Comparison of ENCODE assay signal across 19 cellular contexts in the genomic region with DNA sequence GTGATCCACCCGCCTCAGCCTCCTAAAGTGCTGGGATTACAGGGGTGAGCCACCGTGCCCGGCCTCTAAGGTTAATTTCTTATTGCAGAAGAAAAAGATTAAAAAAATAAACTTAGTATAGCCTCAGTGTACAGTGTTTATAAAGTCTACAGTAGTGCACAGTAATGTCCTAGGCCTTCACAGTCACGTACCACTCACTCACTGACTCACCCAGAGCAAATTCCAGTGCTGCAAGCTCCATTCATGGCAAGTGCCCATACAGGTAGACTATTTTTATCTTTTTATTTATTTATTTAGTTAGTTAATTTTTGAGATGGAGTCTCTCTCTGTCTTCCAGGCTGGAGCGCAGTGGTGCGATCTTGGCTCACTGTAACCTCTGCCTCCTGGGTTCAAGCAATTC. TPM values are rescaled to one million over a fixed set of nuclear protein-coding genes. Genes with fewer than 3 reads are reported as not detected.
A peak's percentile ranks its signal among the peaks of the same experiment; 100 is the strongest.
DNase-seq lines count a peak whose midpoint lies in the region; ATAC-seq and TF ChIP-seq lines count a peak whose summit lies in the region.
"Had no signal": no experiment of that assay in that cellular context is flagged by ENCODE, and none has a peak within 500 bp of the region (broad histone marks: within the 10 kb centered on the region; RNA-seq: fewer than 3 reads in every experiment).

No MANE protein-coding gene starts in this region.

- no peak overlapping the region for H2BK12ac ChIP-seq in trophoblast cell (ENCODE audit: low read length)

- H3K4me2 ChIP-seq in trophoblast cell (ENCODE audit: low read length) = no peak overlapping the region
- H3K4me2 ChIP-seq: BLaER1 had no signal

- no peak for TF ChIP-seq POLR2A in adrenal gland (IDR thresholded peaks at IDR 0.05)
- no peak for TF ChIP-seq POLR2A in body of pancreas (IDR thresholded peaks at IDR 0.05)

- H3K4me3 ChIP-seq in epithelial cell of esophagus (ENCODE audit: low read length) (no peak overlapping the region), trophoblast cell (ENCODE audit: low read depth, low read length) (no peak overlapping the region), adrenal gland (no peak overlapping the region), body of pancreas (no peak overlapping the region)
- H3K4me3 ChIP-seq: BLaER1, heart left ventricle, transverse colon had no signal

- H3K14ac ChIP-seq in trophoblast cell (ENCODE audit: low read length) = no peak overlapping the region

- intact Hi-C loops in adrenal gland (cut with DNase I) = loop anchor here (5.0 to 10.0 kb wide), 3 partner anchors 167 to 300 kb away; partner anchors contain the start of genes HTD2 (in 1 of the 2) and RPP14 (in 1 of the 2)
- intact Hi-C loops in body of pancreas (cut with DNase I) = loop anchor here (5.0 kb wide), 1 partner anchor 292 kb away; no protein-coding TSS in a partner anchor

- peaks cover 16% of the 10 kb centered on the region for H3K79me2 ChIP-seq in trophoblast cell (ENCODE audit: control insufficient read depth, insufficient read depth, low read length, poor library complexity)

- H4K91ac ChIP-seq in trophoblast cell (ENCODE audit: low read depth, low read length) = no peak overlapping the region

- H2AK5ac ChIP-seq in trophoblast cell (ENCODE audit: low read length) = no peak overlapping the region

- H3K4ac ChIP-seq in trophoblast cell (ENCODE audit: low read depth, low read length) = no peak overlapping the region

- ATAC-seq in GM19328 (IDR thresholded peaks at IDR 0.05; ENCODE audit: unreplicated experiment) (no peak), body of pancreas (no peak), HG03175 (IDR thresholded peaks at IDR 0.05; ENCODE audit: unreplicated experiment) (no peak)
- ATAC-seq: activated CD4-positive, CD25-positive, alpha-beta regulatory T cell treated with anti-CD3 and anti-CD28 coated beads, Interleukin-2, amount 50 U/mL, for 24 hours; heart left ventricle; natural killer cell treated with Interleukin-12 subunit alpha and Interleukin-12 subunit beta and Interleukin-15 and Interleukin-18, amount 100 ng/mL, for 72 hours had no signal

- no peak overlapping the region for H4K8ac ChIP-seq in trophoblast cell (ENCODE audit: low read depth, low read length)

- no CpG with 5 or more reads among the region's 6 CpGs for WGBS in trophoblast cell (ENCODE audit: extremely low coverage, insufficient coverage, insufficient read length)
- WGBS in adrenal gland, 4 donors = 88 to 92% (median 91%) methylated on average over 6 of the region's 6 CpGs
- WGBS in body of pancreas, 2 donors = 95 to 96% methylated on average over 6 of the region's 6 CpGs

- no peak overlapping the region for H3K23ac ChIP-seq in trophoblast cell (ENCODE audit: low read length)

- peaks cover 8 to 16% of the 10 kb centered on the region in 2 experiments for H3K4me1 ChIP-seq in trophoblast cell (ENCODE audit: control insufficient read depth in 1 of 2, insufficient read depth in 2 of 2, low read length in 2 of 2)
- peaks cover 10 to 13% of the 10 kb centered on the region in 2 donors for H3K4me1 ChIP-seq in adrenal gland (replicated peaks in 1 of 2)
- H3K4me1 ChIP-seq in body of pancreas = peaks cover under 1% of the 10 kb centered on the region

- peaks cover 17% of the 10 kb centered on the region for H3K79me1 ChIP-seq in trophoblast cell (ENCODE audit: low read length)

- no peak overlapping the region for H3K18ac ChIP-seq in trophoblast cell (ENCODE audit: low read length)

- H3K27ac ChIP-seq in trophoblast cell (ENCODE audit: low read depth, low read length) (no peak overlapping the region), adrenal gland (no peak overlapping the region), body of pancreas (no peak overlapping the region)
- H3K27ac ChIP-seq: BLaER1 had no signal

- H3K36me3 ChIP-seq in trophoblast cell (ENCODE audit: control insufficient read depth in 1 of 2, insufficient read depth in 2 of 2, low read length in 2 of 2) (no peaks in the 10 kb centered on the region), adrenal gland (replicated peaks in 1 of 2) (no peaks in the 10 kb centered on the region), body of pancreas (replicated peaks in 1 of 2; ENCODE audit: insufficient read depth in 1 of 2, low read depth in 2 of 2) (no peaks in the 10 kb centered on the region)
- H3K36me3 ChIP-seq: BLaER1, heart left ventricle, transverse colon had no signal

- TF ChIP-seq CTCF in epithelial cell of esophagus (IDR thresholded peaks at IDR 0.05; ENCODE audit: insufficient read depth, low read depth, low read length, missing control alignments) = no peak
- TF ChIP-seq CTCF in adrenal gland (IDR thresholded peaks at IDR 0.05) = no peak
- no peak for TF ChIP-seq CTCF in body of pancreas (IDR thresholded peaks at IDR 0.05)

- no peak overlapping the region for H4K12ac ChIP-seq in trophoblast cell (ENCODE audit: low read depth, low read length)

- no peak overlapping the region for H2BK120ac ChIP-seq in trophoblast cell (ENCODE audit: insufficient read depth, low read length, poor library complexity)

- DNase-seq in ELR (ENCODE audit: low read depth) (peak; percentile 86), RKO (ENCODE audit: low spot score) (peak; percentile 75), epithelial cell of esophagus (ENCODE audit: low read depth) (peak; percentile 96), trophoblast cell (peak; percentile 78 to 90), adrenal gland (no peak), body of pancreas (no peak)
- DNase-seq: activated gamma-delta T cell; aorta; heart left ventricle; NCI-H345; SHP77; stimulated activated CD4-positive, alpha-beta T cell treated with anti-CD3 and anti-CD28 coated beads, Interleukin-15, amount 100 ng/mL, for 24 hours; stimulated activated naive CD4-positive, alpha-beta T cell; transverse colon had no signal

- no peaks in the 10 kb centered on the region for H3K27me3 ChIP-seq in trophoblast cell (ENCODE audit: insufficient read depth, low read length)
- no peaks in the 10 kb centered on the region for H3K27me3 ChIP-seq in adrenal gland
- H3K27me3 ChIP-seq in body of pancreas = no peaks in the 10 kb centered on the region
- H3K27me3 ChIP-seq: BLaER1, heart left ventricle, transverse colon had no signal

- no peak overlapping the region for H2BK5ac ChIP-seq in trophoblast cell (ENCODE audit: low read depth, low read length, poor library complexity)

- H2AFZ ChIP-seq in trophoblast cell (ENCODE audit: insufficient read depth, low read length, poor library complexity) = no peak overlapping the region

- no peak overlapping the region for H3K9ac ChIP-seq in trophoblast cell (ENCODE audit: low read length)
- H3K9ac ChIP-seq: BLaER1 had no signal

- peaks cover 3% of the 10 kb centered on the region for H3K9me3 ChIP-seq in trophoblast cell (ENCODE audit: insufficient read depth, low read depth, low read length)
- no peaks in the 10 kb centered on the region for H3K9me3 ChIP-seq in adrenal gland (replicated peaks in 1 of 3)
- H3K9me3 ChIP-seq in body of pancreas = no peaks in the 10 kb centered on the region
- H3K9me3 ChIP-seq: BLaER1, heart left ventricle, transverse colon had no signal

RNA-seq across cellular contexts. Expression of gene FLNB, which starts 3.2 kb away (rescaled TPM):
- 139 and 141 TPM in 2 replicates for polyA plus RNA-seq in trophoblast cell (2013)
- total RNA-seq in adrenal gland (100 to 1,000 TPM in 6 of 8 donors, 10 to 100 TPM in 2; 84.6 to 278 (median 120) TPM), body of pancreas (100 to 1,000 TPM; 104 to 121 TPM)
- 100 to 1,000 TPM in 2 of 3 donors, 10 to 100 TPM in 1; 94.9 to 174 (median 138) TPM for polyA plus RNA-seq in adrenal gland

Comparison
In these comparisons a context has a peak if more than half of its experiments do, and no peak if none do; other contexts are left out.
1. DNase-seq: peak in ELR (single experiment), RKO (single experiment), epithelial cell of esophagus (single experiment) and trophoblast cell (2 of 2); none in adrenal gland (0 of 7) and body of pancreas (0 of 4).